21 cellular contexts compared by ENCODE assay signal in genomic region chr19:35119578-35119977, GRCh38. TPM values are rescaled to one million over a fixed set of nuclear protein-coding genes. Genes with fewer than 3 reads are reported as not detected.
DNase-seq lines count a peak whose midpoint lies in the region; ATAC-seq, FAIRE-seq and TF ChIP-seq lines count a peak whose summit lies in the region.
"Had no signal": no experiment of that assay in that cellular context is flagged by ENCODE, and none has a peak within 500 bp of the region (broad histone marks: within the 10 kb centered on the region; RNA-seq: fewer than 3 reads in every experiment).

No MANE protein-coding gene starts in this region.

- no peak overlapping the region; a peak in 1 of 4 replicates for H3K9ac ChIP-seq in K562 (ENCODE audit: insufficient read depth in 1 of 2, low read depth in 2 of 2, low read length in 2 of 2)

- no peaks in the 10 kb centered on the region for H3K9me1 ChIP-seq in K562 (ENCODE audit: control insufficient read depth, insufficient read depth, low read length)

- H3K4me2 ChIP-seq in K562 (ENCODE audit: insufficient read depth, low read length): no peak overlapping the region

- H3K4me1 ChIP-seq in K562 (replicated peaks in 1 of 2; ENCODE audit: control insufficient read depth in 2 of 2, insufficient read depth in 2 of 2, low read length in 2 of 2) (peaks cover 13 to 48% of the 10 kb centered on the region in 2 experiments; a peak in 4 of 5 replicates), sigmoid colon (peaks cover 0 to 18% (median 12%) of the 10 kb centered on the region in 4 donors)

- H3K4me3 ChIP-seq in K562 (no peak overlapping the region), fibroblast of villous mesenchyme (ENCODE audit: low read depth, low read length) (no peak overlapping the region), sigmoid colon (peak overlapping the region in 1 of 4 donors; percentile 18)
- H3K4me3 ChIP-seq: thoracic aorta had no signal

- H3K36me3 ChIP-seq in K562 (ENCODE audit: control insufficient read depth, insufficient read depth, low read length): no peaks in the 10 kb centered on the region
- no peaks in the 10 kb centered on the region for H3K36me3 ChIP-seq in sigmoid colon
- H3K36me3 ChIP-seq: thoracic aorta had no signal

- H3K27ac ChIP-seq in 22Rv1: peak overlapping the region; percentile 91
- H3K27ac ChIP-seq in K562 (ENCODE audit: extremely low read depth, low read depth, low read length): no peak overlapping the region
- peak overlapping the region; percentile 40 to 67 (median 52) for H3K27ac ChIP-seq in sigmoid colon
- H3K27ac ChIP-seq: C4-2B, thoracic aorta had no signal

- DNase-seq in K562 (ENCODE audit: extremely low read depth in 1 of 4, low spot score in 3 of 4) (no peak), fibroblast of villous mesenchyme (ENCODE audit: low read depth) (peak; percentile 52), sigmoid colon (no peak), OCI-M1 (lab: John Stamatoyannopoulos, UW) (no peak), NAMALWA (ENCODE audit: low spot score) (no peak), RCC 7860 (ENCODE audit: low spot score) (no peak)
- DNase-seq: activated CD4-positive, alpha-beta T cell treated with anti-CD3 and anti-CD28 coated beads for 36 hours; activated gamma-delta T cell treated with Interleukin-2 at 50 U/mL for 16 hours; DMS53; hippocampal formation; NCI-H526; nucleus accumbens; stimulated activated CD4-positive, alpha-beta T cell treated with anti-CD3 and anti-CD28 coated beads, Interleukin-4, amount 100 ng/mL, for 24 hours had no signal

- no peak for TF ChIP-seq CTCF in 22Rv1 (IDR thresholded peaks at IDR 0.05)
- TF ChIP-seq CTCF in K562 (IDR thresholded peaks at IDR 0.05 in 2 of 3, conservative IDR thresholded peaks at IDR 0.05 in 1 of 3; ENCODE audit: insufficient read depth in 2 of 3, low read depth in 1 of 3, low read length in 3 of 3): no peak
- TF ChIP-seq CTCF in fibroblast of villous mesenchyme (IDR thresholded peaks at IDR 0.05; ENCODE audit: insufficient read depth, low read depth, low read length): no peak
- no peak for TF ChIP-seq CTCF in sigmoid colon (IDR thresholded peaks at IDR 0.05)

- H3K27me3 ChIP-seq in K562 (ENCODE audit: control insufficient read depth in 2 of 2, insufficient read depth in 2 of 2, low read length in 2 of 2) (peaks cover 0 to 21% of the 10 kb centered on the region in 2 experiments; a peak in 4 of 5 replicates), sigmoid colon (peaks cover 0 to 5% (median 0%) of the 10 kb centered on the region in 3 donors)

- BruUV-seq in K562 (replicated peaks; lab: Mats Ljungman, UMichigan): no TSS peak

- POLR2A ChIA-PET in K562 (lab: Yijun Ruan, JAX): interaction anchor here (0.7 to 0.9 kb wide), 3 partner anchors 11 to 52 kb away, joined by 3 read pairs; no protein-coding TSS in a partner anchor

- H4K20me1 ChIP-seq in K562 (replicated peaks; ENCODE audit: control insufficient read depth, insufficient read depth, low read length): no peaks in the 10 kb centered on the region

- intact Hi-C loops in K562 (cut with micrococcal nuclease) (no loop called here), sigmoid colon (cut with DNase I) (no loop called here)

- in situ Hi-C loops in K562 (cut with MboI): no loop called here

- 52% methylated on average over 7 of the region's 7 CpGs for WGBS in K562 (ENCODE audit: insufficient coverage, low coverage, missing lambda C conversion rate)
- WGBS in sigmoid colon, 2 donors: 81 to 82% methylated on average over 7 of the region's 7 CpGs

- no peak overlapping the region for H2AFZ ChIP-seq in K562 (ENCODE audit: low read depth, low read length)

- TF ChIP-seq EP300 in K562 (IDR thresholded peaks at IDR 0.05; ENCODE audit: low read length) (no peak), sigmoid colon (IDR thresholded peaks at IDR 0.05) (no peak)

- no peak for TF ChIP-seq POLR2A in K562 (conservative IDR thresholded peaks at IDR 0.05)
- no peak for TF ChIP-seq POLR2A in sigmoid colon (IDR thresholded peaks at IDR 0.05)

- no peaks in the 10 kb centered on the region for H3K9me3 ChIP-seq in K562 (replicated peaks; ENCODE audit: control insufficient read depth, insufficient read depth, low read depth, low read length)
- no peaks in the 10 kb centered on the region for H3K9me3 ChIP-seq in sigmoid colon
- H3K9me3 ChIP-seq: thoracic aorta had no signal

- ATAC-seq in K562 (no peak), HG02973 (IDR thresholded peaks at IDR 0.05; ENCODE audit: unreplicated experiment) (no peak)
- ATAC-seq: activated CD4-positive, alpha-beta T cell treated with anti-CD3 and anti-CD28 coated beads for 36 hours; SK-N-SH treated with all-trans-retinoic acid at 6 μM for 48 hours had no signal

- CTCF ChIA-PET in K562 (lab: Yijun Ruan, JAX; ENCODE audit: low intra/inter-chr PET ratio): no interaction called here

- no peak for TF ChIP-seq RAD21 in K562 (CRISPR knock-in tag; conservative IDR thresholded peaks at IDR 0.05 in 1 of 2, IDR thresholded peaks at IDR 0.05 in 1 of 2)

- no peaks in the 10 kb centered on the region for H3K79me2 ChIP-seq in K562 (ENCODE audit: control insufficient read depth, insufficient read depth, low read length)

- FAIRE-seq in K562 (lab: Jason Lieb, UNC) (no peak), RCC 7860 (lab: Jason Lieb, UNC) (no peak)
- FAIRE-seq: A204.1 had no signal

RNA-seq across cellular contexts. Expression of gene FXYD3, which starts 4.0 kb away (rescaled TPM):
- total RNA-seq in K562 (2011; cell fraction: chromatin; rRNA removed; ENCODE audit: low replicate concordance): not detected in 2 replicates
- total RNA-seq in K562 (2011; cell fraction: nucleolus; rRNA removed): not detected in 2 replicates
- not detected in 2 replicates for total RNA-seq in K562 (2011; cell fraction: nucleoplasm; rRNA removed)
- total RNA-seq in K562 (2014; rRNA removed) (not detected in 2 replicates), K562 (2014; rRNA removed; fragmentation: Illumina TruSeq; extraction: Trizol) (not detected in 2 replicates), K562 (2015; rRNA removed; fragmentation: Illumina TruSeq; extraction: Trizol) (not detected in 2 replicates), K562 (2021) (0.24 and 0.60 TPM in 2 replicates), fibroblast of villous mesenchyme (not detected in 2 replicates), sigmoid colon (10 to 100 TPM in 2 of 4 donors, 1 to 10 TPM in 2; 3.7 to 15.3 (median 8.2) TPM)
- polyA plus RNA-seq in K562 (2011; rRNA removed) (not detected in 2 replicates), K562 (2014; fragmentation: Illumina TruSeq; extraction: Trizol) (not detected in 2 replicates), K562 (2014; fragmentation: Nextera tagmentation; extraction: Ambion mirVana) (not detected), K562 (2014; rRNA removed) (not detected in 2 replicates), sigmoid colon (1,000 to 10,000 TPM; 2,472 to 3,333 (median 2,871) TPM)
- polyA plus RNA-seq in K562 (2011; cell fraction: cytosol; rRNA removed): not detected in 2 replicates
- polyA plus RNA-seq in K562 (2011; cell fraction: nucleus; rRNA removed): not detected in 2 replicates
- polyA plus RNA-seq in K562 (2012): 0.16 TPM in 1 of 2 replicates, not detected in the other
- not detected in 2 replicates for polyA minus RNA-seq in K562 (2011; rRNA and poly(A)+ RNA removed)
- not detected in 2 replicates for polyA minus RNA-seq in K562 (2011; cell fraction: cytosol; rRNA and poly(A)+ RNA removed)
- not detected in 2 replicates for polyA minus RNA-seq in K562 (2011; cell fraction: nucleus; rRNA and poly(A)+ RNA removed)
- total RNA-seq: activated CD4-positive, alpha-beta T cell treated with anti-CD3 and anti-CD28 coated beads for 36 hours; mononuclear cell had no signal

RNA-seq across cellular contexts. Expression of gene LGI4, which starts 15.3 kb away (rescaled TPM):
- 1.9 TPM in 2 replicates for total RNA-seq in K562 (2011; cell fraction: chromatin; rRNA removed; ENCODE audit: low replicate concordance)
- 0.67 and 0.92 TPM in 2 replicates for total RNA-seq in K562 (2011; cell fraction: nucleolus; rRNA removed)
- total RNA-seq in K562 (2011; cell fraction: nucleoplasm; rRNA removed): 0.88 and 0.92 TPM in 2 replicates
- total RNA-seq in K562 (2014; rRNA removed): 0.14 TPM in 1 of 2 replicates, not detected in the other
- total RNA-seq in K562 (2014; rRNA removed; fragmentation: Illumina TruSeq; extraction: Trizol): not detected in 2 replicates
- not detected in 2 replicates for total RNA-seq in K562 (2015; rRNA removed; fragmentation: Illumina TruSeq; extraction: Trizol)
- total RNA-seq in K562 (2021): 0.24 TPM in 1 of 2 replicates, not detected in the other
- 0.29 and 0.73 TPM in 2 replicates for polyA plus RNA-seq in K562 (2011; rRNA removed)
- 0.16 and 0.37 TPM in 2 replicates for polyA plus RNA-seq in K562 (2011; cell fraction: cytosol; rRNA removed)
- 3.1 and 4.6 TPM in 2 replicates for polyA plus RNA-seq in K562 (2011; cell fraction: nucleus; rRNA removed)
- 0.35 and 1.6 TPM in 2 replicates for polyA plus RNA-seq in K562 (2012)
- 0.30 and 0.33 TPM in 2 replicates for polyA plus RNA-seq in K562 (2014; fragmentation: Illumina TruSeq; extraction: Trizol)
- not detected for polyA plus RNA-seq in K562 (2014; fragmentation: Nextera tagmentation; extraction: Ambion mirVana)
- 0.21 and 1.1 TPM in 2 replicates for polyA plus RNA-seq in K562 (2014; rRNA removed)
- not detected in 2 replicates for polyA minus RNA-seq in K562 (2011; rRNA and poly(A)+ RNA removed)
- polyA minus RNA-seq in K562 (2011; cell fraction: cytosol; rRNA and poly(A)+ RNA removed): not detected in 2 replicates
- polyA minus RNA-seq in K562 (2011; cell fraction: nucleus; rRNA and poly(A)+ RNA removed): 0.54 TPM in 1 of 2 replicates, not detected in the other
- not detected in 2 replicates for total RNA-seq in fibroblast of villous mesenchyme
- 10 to 100 TPM; 29.0 to 47.1 (median 35.1) TPM for total RNA-seq in sigmoid colon
- polyA plus RNA-seq in sigmoid colon: 10 to 100 TPM in 1 of 3 donors, 1 to 10 TPM in 2; 4.2 to 35.7 (median 9.0) TPM
- total RNA-seq: kidney epithelial cell had no signal

RNA-seq across cellular contexts. Expression of gene FXYD1, which starts 19.0 kb away (rescaled TPM):
- 0.67 TPM in 1 of 2 replicates, not detected in the other for total RNA-seq in K562 (2011; cell fraction: chromatin; rRNA removed; ENCODE audit: low replicate concordance)
- 0.50 TPM in 1 of 2 replicates, not detected in the other for total RNA-seq in K562 (2011; cell fraction: nucleolus; rRNA removed)
- not detected in 2 replicates for total RNA-seq in K562 (2011; cell fraction: nucleoplasm; rRNA removed)
- 2.3 and 2.4 TPM in 2 replicates for total RNA-seq in K562 (2014; rRNA removed)
- total RNA-seq in K562 (2014; rRNA removed; fragmentation: Illumina TruSeq; extraction: Trizol): not detected in 2 replicates
- total RNA-seq in K562 (2015; rRNA removed; fragmentation: Illumina TruSeq; extraction: Trizol): 0.60 and 1.3 TPM in 2 replicates
- total RNA-seq in K562 (2021): 1.7 and 2.7 TPM in 2 replicates
- polyA plus RNA-seq in K562 (2011; rRNA removed): 0.40 and 0.66 TPM in 2 replicates
- 0.16 TPM in 1 of 2 replicates, not detected in the other for polyA plus RNA-seq in K562 (2011; cell fraction: cytosol; rRNA removed)
- 0.49 and 2.1 TPM in 2 replicates for polyA plus RNA-seq in K562 (2011; cell fraction: nucleus; rRNA removed)
- 2.1 and 4.4 TPM in 2 replicates for polyA plus RNA-seq in K562 (2012)
- 0.71 and 2.1 TPM in 2 replicates for polyA plus RNA-seq in K562 (2014; fragmentation: Illumina TruSeq; extraction: Trizol)
- not detected for polyA plus RNA-seq in K562 (2014; fragmentation: Nextera tagmentation; extraction: Ambion mirVana)
- 2.4 and 3.2 TPM in 2 replicates for polyA plus RNA-seq in K562 (2014; rRNA removed)
- polyA minus RNA-seq in K562 (2011; rRNA and poly(A)+ RNA removed): not detected in 2 replicates
- polyA minus RNA-seq in K562 (2011; cell fraction: cytosol; rRNA and poly(A)+ RNA removed): not detected in 2 replicates
- polyA minus RNA-seq in K562 (2011; cell fraction: nucleus; rRNA and poly(A)+ RNA removed): 0.67 TPM in 1 of 2 replicates, not detected in the other
- total RNA-seq in fibroblast of villous mesenchyme: 0.32 TPM in 1 of 2 replicates, not detected in the other
- 100 to 1,000 TPM in 1 of 4 donors, 10 to 100 TPM in 3; 39.1 to 107 (median 44.6) TPM for total RNA-seq in sigmoid colon
- polyA plus RNA-seq in sigmoid colon: 10 to 100 TPM in 2 of 3 donors, 1 to 10 TPM in 1; 6.0 to 57.7 (median 15.0) TPM
- total RNA-seq: kidney epithelial cell had no signal

RNA-seq across cellular contexts. Expression of gene FXYD7, which starts 23.5 kb away (rescaled TPM):
- total RNA-seq in K562 (2011; cell fraction: chromatin; rRNA removed; ENCODE audit: low replicate concordance): 0.39 and 0.76 TPM in 2 replicates
- not detected in 2 replicates for total RNA-seq in K562 (2011; cell fraction: nucleolus; rRNA removed)
- total RNA-seq in K562 (2011; cell fraction: nucleoplasm; rRNA removed): not detected in 2 replicates
- total RNA-seq in K562 (2014; rRNA removed) (not detected in 2 replicates), K562 (2014; rRNA removed; fragmentation: Illumina TruSeq; extraction: Trizol) (not detected in 2 replicates), K562 (2015; rRNA removed; fragmentation: Illumina TruSeq; extraction: Trizol) (0.26 and 0.36 TPM in 2 replicates), K562 (2021) (0.27 and 0.80 TPM in 2 replicates), fibroblast of villous mesenchyme (under 0.01 TPM in 1 of 2 replicates, not detected in the other), sigmoid colon (1 to 10 TPM in 1 of 4 donors, not detected in 3; 3.3 TPM)
- polyA plus RNA-seq in K562 (2011; rRNA removed) (0.18 and 0.26 TPM in 2 replicates), K562 (2014; fragmentation: Illumina TruSeq; extraction: Trizol) (0.28 TPM in 1 of 2 replicates, not detected in the other), K562 (2014; fragmentation: Nextera tagmentation; extraction: Ambion mirVana) (under 1 TPM; 0.10 to 0.13 TPM), K562 (2014; rRNA removed) (0.32 and 0.46 TPM in 2 replicates), sigmoid colon (1 to 10 TPM in 1 of 3 donors, not detected in 2; 1.7 TPM)
- 0.24 and 0.51 TPM in 2 replicates for polyA plus RNA-seq in K562 (2011; cell fraction: cytosol; rRNA removed)
- polyA plus RNA-seq in K562 (2011; cell fraction: nucleus; rRNA removed): 0.48 and 1.2 TPM in 2 replicates
- polyA plus RNA-seq in K562 (2012): 1.4 and 1.5 TPM in 2 replicates
- not detected in 2 replicates for polyA minus RNA-seq in K562 (2011; rRNA and poly(A)+ RNA removed)
- polyA minus RNA-seq in K562 (2011; cell fraction: cytosol; rRNA and poly(A)+ RNA removed): not detected in 2 replicates
- polyA minus RNA-seq in K562 (2011; cell fraction: nucleus; rRNA and poly(A)+ RNA removed): not detected in 2 replicates
- total RNA-seq: kidney epithelial cell, thoracic aorta had no signal

RNA-seq across cellular contexts. Expression of gene FXYD5, which starts 35.0 kb away (rescaled TPM):
- 134 and 231 TPM in 2 replicates for total RNA-seq in K562 (2011; cell fraction: chromatin; rRNA removed; ENCODE audit: low replicate concordance)
- 240 and 311 TPM in 2 replicates for total RNA-seq in K562 (2011; cell fraction: nucleolus; rRNA removed)
- total RNA-seq in K562 (2011; cell fraction: nucleoplasm; rRNA removed): 297 and 340 TPM in 2 replicates
- 174 and 300 TPM in 2 replicates for total RNA-seq in K562 (2014; rRNA removed)
- total RNA-seq in K562 (2014; rRNA removed; fragmentation: Illumina TruSeq; extraction: Trizol): 122 and 147 TPM in 2 replicates
- total RNA-seq in K562 (2015; rRNA removed; fragmentation: Illumina TruSeq; extraction: Trizol): 252 and 264 TPM in 2 replicates
- total RNA-seq in K562 (2021): 250 and 256 TPM in 2 replicates
- 104 and 125 TPM in 2 replicates for polyA plus RNA-seq in K562 (2011; rRNA removed)
- polyA plus RNA-seq in K562 (2011; cell fraction: cytosol; rRNA removed): 271 and 533 TPM in 2 replicates
- polyA plus RNA-seq in K562 (2011; cell fraction: nucleus; rRNA removed): 105 and 188 TPM in 2 replicates
- polyA plus RNA-seq in K562 (2012): 353 and 530 TPM in 2 replicates
- polyA plus RNA-seq in K562 (2014; fragmentation: Illumina TruSeq; extraction: Trizol): 522 and 537 TPM in 2 replicates
- 100 to 1,000 TPM; 125 to 198 TPM for polyA plus RNA-seq in K562 (2014; fragmentation: Nextera tagmentation; extraction: Ambion mirVana)
- 120 and 155 TPM in 2 replicates for polyA plus RNA-seq in K562 (2014; rRNA removed)
- polyA minus RNA-seq in K562 (2011; rRNA and poly(A)+ RNA removed): 93.8 and 163 TPM in 2 replicates
- 189 and 195 TPM in 2 replicates for polyA minus RNA-seq in K562 (2011; cell fraction: cytosol; rRNA and poly(A)+ RNA removed)
- polyA minus RNA-seq in K562 (2011; cell fraction: nucleus; rRNA and poly(A)+ RNA removed): 55.6 and 58.4 TPM in 2 replicates
- total RNA-seq in fibroblast of villous mesenchyme: 20.3 and 24.5 TPM in 2 replicates
- 10 to 100 TPM; 20.1 to 32.4 (median 28.8) TPM for total RNA-seq in sigmoid colon
- 100 to 1,000 TPM in 1 of 3 donors, 10 to 100 TPM in 2; 18.5 to 102 (median 27.0) TPM for polyA plus RNA-seq in sigmoid colon

Comparison
In these comparisons a context has a peak if more than half of its experiments do, and no peak if none do; other contexts are left out.
1. RNA of gene LGI4, which starts 15.3 kb away (total RNA-seq): 29.0 to 47.1 TPM in sigmoid colon; 0.14 to 1.9 TPM in K562 and not detected in fibroblast of villous mesenchyme; every median in the first group is over 10 times any median in the second.
2. RNA of gene FXYD1, which starts 19.0 kb away (total RNA-seq): 39.1 to 107 TPM in sigmoid colon; 0.50 to 2.7 TPM in K562 and 0.32 TPM in fibroblast of villous mesenchyme; every median in the first group is over 10 times any median in the second.